Comparison of ENCODE assay signal across 22 cellular contexts in genomic region chr13:79966039-79966438, GRCh38.
DNase-seq lines count a peak whose midpoint lies in the region; ATAC-seq, FAIRE-seq and TF ChIP-seq lines count a peak whose summit lies in the region.
"Had no signal": no experiment of that assay in that cellular context is flagged by ENCODE, and none has a peak within 500 bp of the region (broad histone marks: within the 10 kb centered on the region; RNA-seq: fewer than 3 reads in every experiment).

No MANE protein-coding gene starts in this region.

- peak; percentile 52 for FAIRE-seq in H54 (lab: Jason Lieb, UNC)

- DNase-seq in H54 (ENCODE audit: insufficient read length, low spot score) (no peak), PC-9 (peak in 1 of 2 experiments; percentile 35), NCI-H2107 treated with DMSO at 0.1 percent for 48 hours (lab: John Stamatoyannopoulos, UW; ENCODE audit: unreplicated experiment) (no peak), glomerular visceral epithelial cell (ENCODE audit: extremely low spot score) (no peak), hepatocyte (ENCODE audit: low spot score) (no peak), NCI-H1930 (lab: John Stamatoyannopoulos, UW) (no peak)
- DNase-seq: activated CD8-positive, alpha-beta memory T cell treated with anti-CD3 and anti-CD28 coated beads for 24 hours; activated naive CD4-positive, alpha-beta T cell treated with anti-CD3 and anti-CD28 coated beads for 36 hours; activated T-cell treated with anti-CD3 and anti-CD28 coated beads, Interleukin-2, amount 50 U/mL, for 4 hours; CD8-positive, alpha-beta memory T cell; cerebellar nuclear complex; DMS79; esophagus squamous epithelium; NCI-H146; NCI-H774; nephron progenitor cell; Peyer's patch; stimulated activated CD4-positive, alpha-beta T cell treated with anti-CD3 and anti-CD28 coated beads, Interleukin-2, amount 100 ng/mL, for 24 hours had no signal

- POLR2A ChIA-PET in PC-9 (lab: Charles Lee; ENCODE audit: unreplicated experiment): no interaction called here

- TF ChIP-seq POLR2A in H54 (IDR thresholded peaks at IDR 0.05; ENCODE audit: low read depth, low read length): no peak

- H3K9me2 ChIP-seq in PC-9 (ENCODE audit: insufficient read depth) (no peaks in the 10 kb centered on the region), hepatocyte (replicated peaks; ENCODE audit: insufficient read depth) (no peaks in the 10 kb centered on the region)

- TF ChIP-seq CTCF in PC-9 (conservative IDR thresholded peaks at IDR 0.05) (no peak), hepatocyte (IDR thresholded peaks at IDR 0.05; ENCODE audit: poor library complexity) (no peak)

- 0 out of 2 replicates have a peak, but pooled peaks cover 6% of the 10 kb centered on the region for H3K9me3 ChIP-seq in PC-9 (ENCODE audit: insufficient read depth, low read depth)
- no peaks in the 10 kb centered on the region for H3K9me3 ChIP-seq in hepatocyte (ENCODE audit: low read depth)
- H3K9me3 ChIP-seq: esophagus squamous epithelium, Peyer's patch, prostate gland had no signal

- intact Hi-C loops in PC-9 (cut with micrococcal nuclease; ENCODE audit: unreplicated experiment): no loop called here

- no peak overlapping the region for H2AFZ ChIP-seq in ACC112 (ENCODE audit: low read length, unreplicated experiment)
- no peak overlapping the region for H2AFZ ChIP-seq in PC-9
- H2AFZ ChIP-seq in hepatocyte: no peak overlapping the region

- ATAC-seq in esophagus mucosa: peak; percentile 38
- ATAC-seq: activated T-cell treated with anti-CD3 and anti-CD28 coated beads, Interleukin-2, amount 50 U/mL, for 4 hours had no signal

- H3K36me3 ChIP-seq in ACC112 (ENCODE audit: insufficient read depth, low read length): no peaks in the 10 kb centered on the region
- H3K36me3 ChIP-seq in PC-9 (ENCODE audit: low read depth): no peaks in the 10 kb centered on the region
- no peaks in the 10 kb centered on the region for H3K36me3 ChIP-seq in hepatocyte (replicated peaks; ENCODE audit: insufficient read depth, low read depth)
- H3K36me3 ChIP-seq: esophagus squamous epithelium, Peyer's patch, prostate gland had no signal

- H4K20me1 ChIP-seq in PC-9 (ENCODE audit: insufficient read depth): no peaks in the 10 kb centered on the region
- H4K20me1 ChIP-seq in hepatocyte (ENCODE audit: insufficient read depth, poor library complexity, severe bottlenecking): no peaks in the 10 kb centered on the region

- peak overlapping the region; percentile 38 for H3K27ac ChIP-seq in ACC112 (ENCODE audit: low read depth, low read length)
- H3K27ac ChIP-seq in PC-9: peak overlapping the region; percentile 27; the same call in 1 of the 2 replicates
- H3K27ac ChIP-seq in hepatocyte: no peak overlapping the region
- H3K27ac ChIP-seq: esophagus squamous epithelium, Peyer's patch, prostate gland, skin epidermis had no signal

- CTCF ChIA-PET in PC-9 (lab: Charles Lee): no interaction called here

- 84% methylated on average over 3 of the region's 3 CpGs for WGBS in hepatocyte (ENCODE audit: low lambda C conversion rate, missing lambda C conversion rate)

- H3K4me2 ChIP-seq in PC-9: 0 out of 2 replicates have a peak overlapping the region, but pooled peaks have one; percentile 1
- no peak overlapping the region for H3K4me2 ChIP-seq in hepatocyte

- H3K4me1 ChIP-seq in ACC112 (ENCODE audit: control insufficient read depth, insufficient read depth, low read length, unreplicated experiment): peaks cover 10% of the 10 kb centered on the region
- peaks cover 16% of the 10 kb centered on the region; the same call in 1 of the 2 replicates for H3K4me1 ChIP-seq in PC-9 (replicated peaks; ENCODE audit: insufficient read depth)
- no peaks in the 10 kb centered on the region for H3K4me1 ChIP-seq in hepatocyte (ENCODE audit: insufficient read depth)
- H3K4me1 ChIP-seq: Peyer's patch, prostate gland had no signal

- no peaks in the 10 kb centered on the region for H3K27me3 ChIP-seq in ACC112 (ENCODE audit: insufficient read depth, low read length)
- no peaks in the 10 kb centered on the region for H3K27me3 ChIP-seq in PC-9 (ENCODE audit: insufficient read depth, low read depth)
- H3K27me3 ChIP-seq in hepatocyte: no peaks in the 10 kb centered on the region
- H3K27me3 ChIP-seq: esophagus squamous epithelium, Peyer's patch had no signal

- H3K4me3 ChIP-seq in ACC112 (ENCODE audit: low read depth, low read length): no peak overlapping the region
- no peak overlapping the region for H3K4me3 ChIP-seq in PC-9
- no peak overlapping the region for H3K4me3 ChIP-seq in hepatocyte
- H3K4me3 ChIP-seq: esophagus squamous epithelium, Peyer's patch, prostate gland, skin epidermis had no signal

- no peaks in the 10 kb centered on the region for H3K79me2 ChIP-seq in ACC112 (ENCODE audit: control insufficient read depth, insufficient read depth, low read length, unreplicated experiment)
- H3K79me2 ChIP-seq in PC-9 (ENCODE audit: low read depth): no peaks in the 10 kb centered on the region
- H3K79me2 ChIP-seq in hepatocyte: no peaks in the 10 kb centered on the region

- BruUV-seq in PC-9 (replicated peaks; lab: Mats Ljungman, UMichigan): no TSS peak

- peaks cover 10% of the 10 kb centered on the region for H3F3A ChIP-seq in PC-9 (ENCODE audit: insufficient read depth, low read depth)
